Comparison of ENCODE assay signal across 19 cellular contexts in the genomic region with DNA sequence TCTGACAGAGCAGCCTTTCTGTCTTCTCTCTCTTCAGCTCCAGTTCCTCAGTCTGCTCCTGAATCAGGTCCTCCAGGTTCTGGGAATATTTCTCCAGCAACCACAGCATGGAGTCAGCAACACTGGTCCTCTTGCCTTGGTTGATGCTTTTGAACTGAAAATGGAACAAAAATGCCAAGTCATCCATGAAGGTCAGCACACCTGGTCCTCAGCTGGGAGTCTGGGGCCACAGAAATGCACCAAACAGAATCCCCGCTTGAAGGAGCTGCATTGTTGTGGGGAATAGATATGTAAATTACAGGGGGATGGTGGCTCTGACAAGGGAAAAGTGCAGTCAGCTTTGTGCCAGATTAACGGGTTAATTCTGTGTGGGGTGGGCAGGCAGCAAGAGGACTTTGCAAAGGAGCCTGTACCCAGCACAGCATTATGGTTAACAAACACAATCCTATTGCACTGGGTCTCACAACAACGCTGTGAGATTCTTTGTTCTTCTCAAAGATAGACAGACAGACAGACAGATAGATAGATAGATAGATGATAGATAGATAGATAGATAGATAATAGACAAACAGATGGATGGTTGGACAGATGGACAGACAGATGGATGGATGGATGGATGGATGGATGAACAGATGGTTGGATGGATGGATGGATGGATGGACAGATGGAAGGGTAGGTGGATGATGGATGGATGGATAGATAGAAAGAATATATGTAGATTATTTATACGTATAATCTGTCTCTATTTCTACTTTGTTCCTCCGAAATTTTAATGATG. TPM values are rescaled to one million over a fixed set of nuclear protein-coding genes. Genes with fewer than 3 reads are reported as not detected.
DNase-seq lines count a peak whose midpoint lies in the region; FAIRE-seq and TF ChIP-seq lines count a peak whose summit lies in the region.
"Had no signal": no experiment of that assay in that cellular context is flagged by ENCODE, and none has a peak within 500 bp of the region (broad histone marks: within the 10 kb centered on the region; RNA-seq: fewer than 3 reads in every experiment).

No MANE protein-coding gene starts in this region.

- H2BK120ac ChIP-seq in H9 (ENCODE audit: low read depth, low read length, poor library complexity, severe bottlenecking), result no peak overlapping the region
- peak overlapping the region; percentile 59 for H2BK120ac ChIP-seq in H1 (replicated peaks; ENCODE audit: low read depth, low read length)
- no peak overlapping the region for H2BK120ac ChIP-seq in mesendoderm (ENCODE audit: low read depth, low read length)

- CTCF ChIA-PET in H1 (lab: Charles Lee; ENCODE audit: partially characterized antibody), result interaction anchor here (0.6 to 4.5 kb wide), 6 partner anchors 12 to 105 kb away, joined by 3 to 20 read pairs (median 4); no protein-coding TSS in a partner anchor
- CTCF ChIA-PET in activated naive CD4-positive, alpha-beta T cell treated with anti-CD3 and anti-CD28 coated beads, Interleukin-2, amount 10 ng/mL, durations not matched to agents 7 days and 5 days (lab: Charles Lee), result interaction anchor here (1.4 kb wide), 1 partner anchor 17 kb away, joined by 6 read pairs; no protein-coding TSS in a partner anchor

- H3K4me1 ChIP-seq in H9 (ENCODE audit: insufficient read depth, low read length) (peaks cover 14% of the 10 kb centered on the region), H1 (replicated peaks in 1 of 4; ENCODE audit: control insufficient read depth in 3 of 4, insufficient read depth in 4 of 4, low read length in 3 of 4) (peaks cover 2 to 11% (median 8%) of the 10 kb centered on the region in 4 experiments; a peak in 6 of 7 replicates), mesendoderm (ENCODE audit: control insufficient read depth, low read depth, low read length) (peaks cover 2% of the 10 kb centered on the region)

- H3K23ac ChIP-seq in H9 (ENCODE audit: insufficient read length, low read depth, low read length) (no peak overlapping the region), H1 (ENCODE audit: insufficient read length) (no peak overlapping the region), mesendoderm (ENCODE audit: low read length) (no peak overlapping the region)

- H4K91ac ChIP-seq in H9 (ENCODE audit: insufficient read length, low read depth, low read length), result no peak overlapping the region
- peak overlapping the region; percentile 99 for H4K91ac ChIP-seq in H1 (replicated peaks; ENCODE audit: insufficient read length, low read length)

- H4K8ac ChIP-seq in H9 (replicated peaks; ENCODE audit: insufficient read length, low read depth, low read length), result no peak overlapping the region
- H4K8ac ChIP-seq in H1 (ENCODE audit: extremely low read depth, insufficient read depth, low read length), result peak overlapping the region; percentile 62; the same call in 1 of the 2 replicates
- H4K8ac ChIP-seq in mesendoderm (ENCODE audit: low read depth, low read length), result no peak overlapping the region

- H3K18ac ChIP-seq in H9 (ENCODE audit: insufficient read length, low read depth, low read length), result no peak overlapping the region
- peak overlapping the region; percentile 89 for H3K18ac ChIP-seq in H1 (ENCODE audit: extremely low read depth, low read length)
- H3K18ac ChIP-seq in mesendoderm (ENCODE audit: low read length), result no peak overlapping the region

- H2BK12ac ChIP-seq in H9 (ENCODE audit: insufficient read length, low read depth, low read length) (no peak overlapping the region), H1 (ENCODE audit: low read depth, low read length) (peak overlapping the region; percentile 60; the same call in 1 of the 2 replicates)

- POLR2A ChIA-PET in H1 (lab: Charles Lee; ENCODE audit: partially characterized antibody), result interaction anchor here (0.6 to 2.1 kb wide), 4 partner anchors 8 to 89 kb away, joined by 3 to 6 read pairs (median 4); no protein-coding TSS in a partner anchor

- H3K27me3 ChIP-seq in H9 (ENCODE audit: insufficient read depth, low read length) (no peaks in the 10 kb centered on the region), H1 (replicated peaks in 1 of 4; ENCODE audit: control insufficient read depth in 3 of 4, extremely low read depth in 1 of 4, insufficient read depth in 3 of 4, low read length in 3 of 4) (no peaks in the 10 kb centered on the region), mesendoderm (ENCODE audit: insufficient read depth, low read length, poor library complexity) (no peaks in the 10 kb centered on the region)

- TF ChIP-seq CTCF in H9 (conservative IDR thresholded peaks at IDR 0.05) (no peak), H1 (IDR thresholded peaks at IDR 0.05; ENCODE audit: control extremely low read depth in 1 of 3, insufficient read depth in 1 of 3, low read depth in 1 of 3, low read length in 3 of 3) (no peak)

- H2BK20ac ChIP-seq in H9 (ENCODE audit: low read depth, low read length, poor library complexity, severe bottlenecking) (no peak overlapping the region), H1 (ENCODE audit: low read length) (peak overlapping the region; percentile 100)

- H3K36me3 ChIP-seq in H1 (ENCODE audit: control insufficient read depth in 2 of 4, insufficient read depth in 4 of 4, low read length in 3 of 4) (no peaks in the 10 kb centered on the region), mesendoderm (ENCODE audit: control insufficient read depth, insufficient read depth, low read length) (no peaks in the 10 kb centered on the region)

- peak overlapping the region; percentile 30 for H3K4me2 ChIP-seq in H9 (ENCODE audit: insufficient read depth, insufficient read length, low read length)
- H3K4me2 ChIP-seq in H1 (ENCODE audit: insufficient read depth in 1 of 2, low read depth in 2 of 2, low read length in 2 of 2), result peak overlapping the region; percentile 39 to 83
- H3K4me2 ChIP-seq in mesendoderm (ENCODE audit: low read length), result no peak overlapping the region

- peak overlapping the region; percentile 7 to 56; a peak in 3 of 5 replicates for H3K4me3 Mint-ChIP-seq in H9
- H3K4me3 Mint-ChIP-seq in activated naive CD4-positive, alpha-beta T cell treated with anti-CD3 and anti-CD28 coated beads, Interleukin-2, amount 10 ng/mL, durations not matched to agents 7 days and 5 days, result no peak overlapping the region
- H3K4me3 Mint-ChIP-seq: CD4-positive, alpha-beta T cell had no signal

- no peaks in the 10 kb centered on the region for H3K79me1 ChIP-seq in H9 (ENCODE audit: insufficient read depth, low read depth, low read length, poor library complexity, severe bottlenecking)
- no peaks in the 10 kb centered on the region; the same call in 1 of the 2 replicates for H3K79me1 ChIP-seq in H1 (ENCODE audit: low read depth, low read length)
- H3K79me1 ChIP-seq in mesendoderm (ENCODE audit: low read length), result no peaks in the 10 kb centered on the region

- peak overlapping the region; percentile 96 to 99 (median 98) for H3K27ac Mint-ChIP-seq in H9
- H3K27ac Mint-ChIP-seq in activated naive CD4-positive, alpha-beta T cell treated with anti-CD3 and anti-CD28 coated beads, Interleukin-2, amount 10 ng/mL, durations not matched to agents 7 days and 5 days, result no peak overlapping the region
- H3K27ac Mint-ChIP-seq: CD4-positive, alpha-beta T cell had no signal

- H3K4ac ChIP-seq in H9 (ENCODE audit: low read depth, low read length), result no peak overlapping the region
- H3K4ac ChIP-seq in H1 (replicated peaks; ENCODE audit: insufficient read length, low read depth, low read length), result no peak overlapping the region
- no peak overlapping the region for H3K4ac ChIP-seq in mesendoderm (ENCODE audit: low read depth, low read length)

- TF ChIP-seq RAD21 in H1 (IDR thresholded peaks at IDR 0.05 in 1 of 2, conservative IDR thresholded peaks at IDR 0.05 in 1 of 2; ENCODE audit: low read depth in 2 of 2, low read length in 2 of 2), result no peak

- H3K27ac ChIP-seq in H9 (ENCODE audit: insufficient read length, low read depth, low read length) (peak overlapping the region; percentile 12), H1 (ENCODE audit: low read depth, low read length) (peak overlapping the region; percentile 72; the same call in 1 of the 2 replicates), mesendoderm (ENCODE audit: low read depth, low read length) (no peak overlapping the region)

- H3K79me2 ChIP-seq in H9 (ENCODE audit: insufficient read depth, low read length) (no peaks in the 10 kb centered on the region), H1 (ENCODE audit: control insufficient read depth in 1 of 2, insufficient read depth in 2 of 2, low read length in 2 of 2) (no peaks in the 10 kb centered on the region), mesendoderm (ENCODE audit: control insufficient read depth, insufficient read depth, low read length) (no peaks in the 10 kb centered on the region)

- no peaks in the 10 kb centered on the region for H4K20me1 ChIP-seq in H9 (ENCODE audit: control insufficient read depth, insufficient read depth, insufficient read length)
- no peaks in the 10 kb centered on the region for H4K20me1 ChIP-seq in H1 (replicated peaks in 1 of 2; ENCODE audit: control insufficient read depth in 1 of 2, insufficient read depth in 2 of 2, low read length in 2 of 2)

- peaks cover 2 to 19% (median 6%) of the 10 kb centered on the region in 3 experiments; a peak in 3 of 7 replicates for H3K36me3 Mint-ChIP-seq in H9 (ENCODE audit: insufficient read depth in 1 of 3, low read depth in 3 of 3)
- no peaks in the 10 kb centered on the region for H3K36me3 Mint-ChIP-seq in activated naive CD4-positive, alpha-beta T cell treated with anti-CD3 and anti-CD28 coated beads, Interleukin-2, amount 10 ng/mL, durations not matched to agents 7 days and 5 days

- no peak overlapping the region for H2BK15ac ChIP-seq in H9 (ENCODE audit: low read depth, low read length)
- no peak overlapping the region for H2BK15ac ChIP-seq in H1 (ENCODE audit: low read length)
- no peak overlapping the region for H2BK15ac ChIP-seq in mesendoderm (replicated peaks; ENCODE audit: low read depth)

- H3K27me3 Mint-ChIP-seq in H9 (ENCODE audit: low read depth), result peaks cover 4% of the 10 kb centered on the region; the same call in 1 of the 2 replicates
- H3K27me3 Mint-ChIP-seq in activated naive CD4-positive, alpha-beta T cell treated with anti-CD3 and anti-CD28 coated beads, Interleukin-2, amount 10 ng/mL, durations not matched to agents 7 days and 5 days, result peaks cover 58% of the 10 kb centered on the region
- H3K27me3 Mint-ChIP-seq: CD4-positive, alpha-beta T cell had no signal

- H3K9ac ChIP-seq in H9 (ENCODE audit: extremely low read depth, insufficient read length, low read length) (no peak overlapping the region), H1 (replicated peaks in 1 of 4; ENCODE audit: extremely low read depth in 1 of 4, low read depth in 3 of 4, low read length in 3 of 4) (peak overlapping the region in 2 of 4 experiments; percentile 14 to 29; a peak in 4 of 7 replicates), mesendoderm (ENCODE audit: low read length) (no peak overlapping the region)

- no peaks in the 10 kb centered on the region for H3K9me3 ChIP-seq in H9 (ENCODE audit: control insufficient read depth, low read depth, low read length)
- H3K9me3 ChIP-seq in H1 (ENCODE audit: insufficient read depth in 2 of 2, low read depth in 1 of 2, low read length in 1 of 2), result peaks cover 0 to 4% of the 10 kb centered on the region in 2 experiments; a peak in 2 of 4 replicates

- no peak overlapping the region for H3K56ac ChIP-seq in H9 (ENCODE audit: insufficient read length, low read depth, low read length)
- H3K56ac ChIP-seq in H1 (replicated peaks; ENCODE audit: insufficient read length, low read depth, low read length), result no peak overlapping the region
- H3K56ac ChIP-seq in mesendoderm (ENCODE audit: low read length), result no peak overlapping the region

- no peak overlapping the region for H2AK5ac ChIP-seq in H9 (ENCODE audit: insufficient read length, low read length)
- H2AK5ac ChIP-seq in H1 (ENCODE audit: low read depth, low read length), result no peak overlapping the region; the same call in 1 of the 2 replicates
- no peak overlapping the region for H2AK5ac ChIP-seq in mesendoderm (ENCODE audit: low read length)

- H3K9me3 Mint-ChIP-seq in H9, result peaks cover 14 to 17% of the 10 kb centered on the region in 2 experiments; a peak in 4 of 5 replicates
- H3K9me3 Mint-ChIP-seq in activated naive CD4-positive, alpha-beta T cell treated with anti-CD3 and anti-CD28 coated beads, Interleukin-2, amount 10 ng/mL, durations not matched to agents 7 days and 5 days, result no peaks in the 10 kb centered on the region

- H3T11ph ChIP-seq in H9 (ENCODE audit: low read length), result no peak overlapping the region

- no peak overlapping the region for H2BK5ac ChIP-seq in H9 (ENCODE audit: insufficient read length, low read length)
- H2BK5ac ChIP-seq in H1 (ENCODE audit: low read depth, low read length), result peak overlapping the region; percentile 99
- no peak overlapping the region for H2BK5ac ChIP-seq in mesendoderm (ENCODE audit: low read length)

- peaks cover 44 to 50% of the 10 kb centered on the region in 2 experiments for H3K4me1 Mint-ChIP-seq in H9
- H3K4me1 Mint-ChIP-seq in activated naive CD4-positive, alpha-beta T cell treated with anti-CD3 and anti-CD28 coated beads, Interleukin-2, amount 10 ng/mL, durations not matched to agents 7 days and 5 days, result no peaks in the 10 kb centered on the region

- TF ChIP-seq POLR2A in H1 (IDR thresholded peaks at IDR 0.05; ENCODE audit: control extremely low read depth in 1 of 2, low read depth in 2 of 2, low read length in 2 of 2), result peak in 1 of 2 experiments; percentile 50; a peak in 1 of 3 replicates

- TF ChIP-seq EP300 in H1 (IDR thresholded peaks at IDR 0.05; ENCODE audit: borderline replicate concordance in 1 of 2, low read depth in 2 of 2, low read length in 2 of 2), result peak in 1 of 2 experiments; percentile 58; a peak in 1 of 3 replicates

- H4K5ac ChIP-seq in H9 (ENCODE audit: insufficient read length, low read depth, low read length) (no peak overlapping the region), H1 (ENCODE audit: insufficient read length, low read depth, low read length) (peak overlapping the region; percentile 98), mesendoderm (ENCODE audit: low read length) (no peak overlapping the region)

- DNase-seq in H9, result peak; percentile 75
- peak; percentile 36 for DNase-seq in NCI-H345 treated with DMSO at 0.1 percent for 48 hours (lab: John Stamatoyannopoulos, UW; ENCODE audit: unreplicated experiment)
- peak in 1 of 2 experiments; percentile 29 for DNase-seq in H1 (ENCODE audit: low read depth in 1 of 2, low spot score in 2 of 2)
- DNase-seq in mesendoderm, result peak; percentile 39
- DNase-seq in activated naive CD4-positive, alpha-beta T cell treated with anti-CD3 and anti-CD28 coated beads, Interleukin-2, amount 10 ng/mL, durations not matched to agents 7 days and 5 days, result no peak
- DNase-seq in NK-92 treated with Interleukin-12 subunit alpha and Interleukin-12 subunit beta, amount 100 ng/mL, for 24 hours (lab: John Stamatoyannopoulos, UW), result no peak
- DNase-seq in activated CD4-positive, CD25-positive, alpha-beta regulatory T cell (lab: John Stamatoyannopoulos, UW), result no peak
- DNase-seq: ACHN; Calu3; CD4-positive, alpha-beta T cell; DMS79 treated with DMSO at 0.1 percent for 48 hours; GF-D8; KBM-7; NCI-H1048; NCI-H146; NCI-H446; NCI-H748 treated with DMSO at 0.1 percent for 48 hours; SIG-M5 had no signal

- H3K14ac ChIP-seq in H9 (ENCODE audit: insufficient read depth, low read length), result peak overlapping the region; percentile 3; the same call in 1 of the 2 replicates
- H3K14ac ChIP-seq in H1 (ENCODE audit: insufficient read length), result no peak overlapping the region

- H3K23me2 ChIP-seq in H9 (ENCODE audit: insufficient read length, low read depth, low read length, poor library complexity, severe bottlenecking), result no peaks in the 10 kb centered on the region
- no peaks in the 10 kb centered on the region; the same call in 1 of the 2 replicates for H3K23me2 ChIP-seq in H1 (ENCODE audit: low read depth, low read length)

- no peak for FAIRE-seq in H1 (lab: Jason Lieb, UNC)
- FAIRE-seq: RCC 7860 had no signal

- H2AFZ ChIP-seq in H9 (ENCODE audit: low read length) (no peak overlapping the region), H1 (ENCODE audit: low read length) (no peak overlapping the region)

- WGBS in H9 (ENCODE audit: extremely low coverage, insufficient read length, low lambda C conversion rate), result 100% methylated on average over 1 of the region's 5 CpGs
- WGBS in H1 (ENCODE audit: extremely low coverage in 1 of 2, insufficient coverage in 1 of 2, insufficient read length in 1 of 2, insufficient replicate concordance in 2 of 2, low coverage in 1 of 2, low lambda C conversion rate in 2 of 2, missing lambda C conversion rate in 1 of 2), 2 experiments, result 45% methylated on average over 5 of the region's 5 CpGs; no CpG with 5 or more reads in 1 of the 2 experiments
- 100% methylated on average over 1 of the region's 5 CpGs for WGBS in mesendoderm (ENCODE audit: extremely low coverage, insufficient coverage, low lambda C conversion rate)

- H3K4me3 ChIP-seq in H1 (ENCODE audit: extremely low read depth in 1 of 4, insufficient read depth in 2 of 4, low read depth in 3 of 4, low read length in 4 of 4) (peak overlapping the region in 1 of 4 experiments; percentile 23; a peak in 1 of 8 replicates), mesendoderm (ENCODE audit: low read length) (no peak overlapping the region)

RNA-seq across cellular contexts. Expression of gene LRRC32, which starts 33.8 kb away (rescaled TPM):
- 0.46 and 0.59 TPM in 2 replicates for total RNA-seq in H9 (2021)
- total RNA-seq in H1 (2021; fragmentation: NEBNext Ultra II Directional; extraction: Animal tissue kit (Norgen Biotek cat#: 25700)), result 0.44 and 0.99 TPM in 2 replicates
- polyA plus RNA-seq in H1 (2011; rRNA removed), result 1.9 and 2.0 TPM in 2 replicates
- polyA plus RNA-seq in H1 (2011; cell fraction: cytosol; rRNA removed), result 1.0 TPM
- 0.88 TPM for polyA plus RNA-seq in H1 (2011; cell fraction: nucleus; rRNA removed)
- 1.0 to 3.3 TPM (median 1.7 TPM) in 4 replicates for polyA plus RNA-seq in H1 (2012, experiment 1 of 2)
- polyA plus RNA-seq in H1 (2012, experiment 2 of 2), result 1.0 TPM
- 1.1 TPM for polyA plus RNA-seq in H1 (2013, experiment 1 of 2)
- 1.2 TPM for polyA plus RNA-seq in H1 (2013, experiment 2 of 2)
- polyA minus RNA-seq in H1 (2011; rRNA and poly(A)+ RNA removed), result 0.95 and 1.2 TPM in 2 replicates
- polyA minus RNA-seq in H1 (2011; cell fraction: cytosol; rRNA and poly(A)+ RNA removed), result 1.2 TPM
- 0.50 TPM for polyA minus RNA-seq in H1 (2011; cell fraction: nucleus; rRNA and poly(A)+ RNA removed)
- 0.76 TPM for polyA plus RNA-seq in mesendoderm (2013, experiment 1 of 2)
- polyA plus RNA-seq in mesendoderm (2013, experiment 2 of 2), result 0.84 TPM
- total RNA-seq: Calu3 had no signal

Comparison
In these comparisons a context has a peak if more than half of its experiments do, and no peak if none do; other contexts are left out.
1. DNase-seq: peak in H9 (single experiment), NCI-H345 treated with DMSO at 0.1 percent for 48 hours (single experiment) and mesendoderm (single experiment); none in activated naive CD4-positive, alpha-beta T cell treated with anti-CD3 and anti-CD28 coated beads, Interleukin-2, amount 10 ng/mL, durations not matched to agents 7 days and 5 days (single experiment), NK-92 treated with Interleukin-12 subunit alpha and Interleukin-12 subunit beta, amount 100 ng/mL, for 24 hours (single experiment) and activated CD4-positive, CD25-positive, alpha-beta regulatory T cell (0 of 4).